In genomic region chr1:15843826-15844572, GRCh38 we compare ENCODE assay signal across 1 cellular context.
TF ChIP-seq lines count a peak whose summit lies in the region.

No MANE protein-coding gene starts in this region.

TF ChIP-seq in K562, 482 proteins besides CTCF, POLR2A, EP300 and RAD21:
- peak; percentile 94 for TF ChIP-seq MAFK (IDR thresholded peaks at IDR 0.05; ENCODE audit: low read length)
- peak; percentile 97 for TF ChIP-seq ZNF316 (IDR thresholded peaks at IDR 0.05)
- TF ChIP-seq RBBP5 (IDR thresholded peaks at IDR 0.05; ENCODE audit: borderline replicate concordance, insufficient read depth, low read length, poor library complexity, severe bottlenecking), result no peak
- TF ChIP-seq PHF8 (IDR thresholded peaks at IDR 0.05; ENCODE audit: borderline replicate concordance, low read length), result no peak
- peak; percentile 96 for TF ChIP-seq MAFF (IDR thresholded peaks at IDR 0.05; ENCODE audit: low read length)
- peak; percentile 93 for TF ChIP-seq MAFG (tag; conservative IDR thresholded peaks at IDR 0.05)
- TF ChIP-seq ETV1 (tag; conservative IDR thresholded peaks at IDR 0.05; ENCODE audit: low read depth), result no peak
- no peak for TF ChIP-seq ZNF830 (CRISPR knock-in tag; IDR thresholded peaks at IDR 0.05)
- TF ChIP-seq ZBTB17 (CRISPR knock-in tag; IDR thresholded peaks at IDR 0.05), result peak; percentile 52; the same call in 1 of the 2 replicates
- TF ChIP-seq C11orf30 (IDR thresholded peaks at IDR 0.05; ENCODE audit: low read depth), result peak; percentile 94
